Comparison of ENCODE assay signal across 20 cellular contexts in genomic region chrX:31314921-31315320, GRCh38.
A peak's percentile ranks its signal among the peaks of the same experiment; 100 is the strongest.
DNase-seq lines count a peak whose midpoint lies in the region; ATAC-seq and TF ChIP-seq lines count a peak whose summit lies in the region.
"Had no signal": no experiment of that assay in that cellular context is flagged by ENCODE, and none has a peak within 500 bp of the region (broad histone marks: within the 10 kb centered on the region; RNA-seq: fewer than 3 reads in every experiment).

No MANE protein-coding gene starts in this region.

- no peaks in the 10 kb centered on the region for H3K27me3 Mint-ChIP-seq in chondrocyte (ENCODE audit: low read depth)
- H3K27me3 Mint-ChIP-seq: CD4-positive, CD25-positive, alpha-beta regulatory T cell had no signal

- intact Hi-C loops in right cardiac atrium (cut with DNase I) = no loop called here

- H3K9me3 ChIP-seq in HUES48 (ENCODE audit: control insufficient read depth, insufficient read depth, low read length) = no peaks in the 10 kb centered on the region
- H3K9me3 ChIP-seq in right cardiac atrium (ENCODE audit: control insufficient read depth, low read length) = no peaks in the 10 kb centered on the region
- H3K9me3 ChIP-seq in skeletal muscle satellite cell (replicated peaks; ENCODE audit: low read length) = no peaks in the 10 kb centered on the region
- H3K9me3 ChIP-seq: prostate gland had no signal

- peak overlapping the region; percentile 93 for H3K27ac Mint-ChIP-seq in chondrocyte (ENCODE audit: unreplicated experiment)
- H3K27ac Mint-ChIP-seq: activated naive CD4-positive, alpha-beta T cell treated with anti-CD3 and anti-CD28 coated beads for 36 hours; CD4-positive, CD25-positive, alpha-beta regulatory T cell; GM23338; immature natural killer cell; T-helper 2 cell treated with Interferon-gamma antibody and Interleukin-4, amounts not matched to agents 5 μg/mL and 100 μg/mL, for 36 hours had no signal

- H3K4me3 ChIP-seq in HUES48 (ENCODE audit: low read depth, low read length) = no peak overlapping the region
- no peak overlapping the region for H3K4me3 ChIP-seq in right cardiac atrium (ENCODE audit: low read length)
- H3K4me3 ChIP-seq in skeletal muscle satellite cell (ENCODE audit: low read length) = no peak overlapping the region
- H3K4me3 ChIP-seq: GM23338, prostate gland had no signal

- peak overlapping the region; percentile 58 for H3K4me3 Mint-ChIP-seq in chondrocyte (ENCODE audit: unreplicated experiment)
- H3K4me3 Mint-ChIP-seq: activated naive CD4-positive, alpha-beta T cell treated with anti-CD3 and anti-CD28 coated beads for 36 hours; CD4-positive, CD25-positive, alpha-beta regulatory T cell; GM23338; immature natural killer cell; T-helper 2 cell treated with Interferon-gamma antibody and Interleukin-4, amounts not matched to agents 5 μg/mL and 100 μg/mL, for 36 hours had no signal

- H3K27me3 ChIP-seq in HUES48 (ENCODE audit: control insufficient read depth, insufficient read depth, low read length) = no peaks in the 10 kb centered on the region
- H3K27me3 ChIP-seq in right cardiac atrium (ENCODE audit: control insufficient read depth, insufficient read depth) = no peaks in the 10 kb centered on the region
- H3K27me3 ChIP-seq in skeletal muscle satellite cell (ENCODE audit: control insufficient read depth, insufficient read depth, low read length) = no peaks in the 10 kb centered on the region

- DNase-seq in chondrocyte (ENCODE audit: low spot score) (no peak), right cardiac atrium (no peak), left lobe of liver (ENCODE audit: low spot score) (no peak), GDM1 (lab: John Stamatoyannopoulos, UW) (no peak)
- DNase-seq: activated CD8-positive, alpha-beta memory T cell treated with anti-CD3 and anti-CD28 coated beads, Interleukin-2, amount 50 U/mL, for 48 hours; activated naive CD4-positive, alpha-beta T cell treated with anti-CD3 and anti-CD28 coated beads for 36 hours; CD4-positive, CD25-positive, alpha-beta regulatory T cell; DMS79; foreskin melanocyte; immature natural killer cell; Kasumi-1; NCI-H1417; SHP77 had no signal

- ATAC-seq in right cardiac atrium = peak; percentile 45 to 77
- ATAC-seq in left lobe of liver = no peak
- ATAC-seq in GM21717 (IDR thresholded peaks at IDR 0.05; ENCODE audit: unreplicated experiment) = no peak
- ATAC-seq in HG03439 (IDR thresholded peaks at IDR 0.05; ENCODE audit: unreplicated experiment) = no peak
- ATAC-seq: GM23338 had no signal

- H3K4me1 Mint-ChIP-seq in chondrocyte (ENCODE audit: low read depth) = peaks cover 52% of the 10 kb centered on the region
- H3K4me1 Mint-ChIP-seq: CD4-positive, CD25-positive, alpha-beta regulatory T cell; immature natural killer cell had no signal

- H3K36me3 ChIP-seq in HUES48 (ENCODE audit: control insufficient read depth, insufficient read depth, low read length) (no peaks in the 10 kb centered on the region), skeletal muscle satellite cell (ENCODE audit: insufficient read depth, low read length) (no peaks in the 10 kb centered on the region)
- H3K36me3 ChIP-seq: prostate gland had no signal

- H3K9me3 Mint-ChIP-seq in chondrocyte (ENCODE audit: low read depth) = peaks cover 24% of the 10 kb centered on the region
- H3K9me3 Mint-ChIP-seq: activated naive CD4-positive, alpha-beta T cell treated with anti-CD3 and anti-CD28 coated beads for 36 hours; GM23338; T-helper 2 cell treated with Interferon-gamma antibody and Interleukin-4, amounts not matched to agents 5 μg/mL and 100 μg/mL, for 36 hours had no signal

- no peak for TF ChIP-seq CTCF in chondrocyte (IDR thresholded peaks at IDR 0.05)

- no peaks in the 10 kb centered on the region for H3K36me3 Mint-ChIP-seq in chondrocyte (ENCODE audit: low read depth)
- H3K36me3 Mint-ChIP-seq: CD4-positive, CD25-positive, alpha-beta regulatory T cell; immature natural killer cell had no signal

- H3K9ac ChIP-seq in HUES48 (ENCODE audit: low read depth, low read length) = no peak overlapping the region
- H3K9ac ChIP-seq in skeletal muscle satellite cell (ENCODE audit: low read depth, low read length) = peak overlapping the region; percentile 13

- no peak overlapping the region for H3K4me2 ChIP-seq in skeletal muscle satellite cell (ENCODE audit: low read length)
- H3K4me2 ChIP-seq: GM23338 had no signal

- H3K4me1 ChIP-seq in HUES48 (ENCODE audit: control insufficient read depth, insufficient read depth, low read length) (peaks cover 11% of the 10 kb centered on the region; the same call in 1 of the 2 replicates), right cardiac atrium (ENCODE audit: control insufficient read depth, insufficient read depth, low read length) (no peaks in the 10 kb centered on the region), skeletal muscle satellite cell (ENCODE audit: control insufficient read depth, insufficient read depth, low read length) (peaks cover 16% of the 10 kb centered on the region)
- H3K4me1 ChIP-seq: prostate gland had no signal

- peak overlapping the region; percentile 7 for H3K27ac ChIP-seq in HUES48 (ENCODE audit: low read depth, low read length)
- no peak overlapping the region for H3K27ac ChIP-seq in right cardiac atrium (ENCODE audit: low read length)
- H3K27ac ChIP-seq: prostate gland had no signal

- 34% methylated on average over 3 of the region's 3 CpGs for WGBS in right cardiac atrium

Comparison
In these comparisons a context has a peak if more than half of its experiments do, and no peak if none do; other contexts are left out.
1. ATAC-seq: peak in right cardiac atrium (2 of 2); none in left lobe of liver (single experiment), GM21717 (single experiment) and HG03439 (single experiment).